ENCODE assay signal across 9 cellular contexts in the genomic region with DNA sequence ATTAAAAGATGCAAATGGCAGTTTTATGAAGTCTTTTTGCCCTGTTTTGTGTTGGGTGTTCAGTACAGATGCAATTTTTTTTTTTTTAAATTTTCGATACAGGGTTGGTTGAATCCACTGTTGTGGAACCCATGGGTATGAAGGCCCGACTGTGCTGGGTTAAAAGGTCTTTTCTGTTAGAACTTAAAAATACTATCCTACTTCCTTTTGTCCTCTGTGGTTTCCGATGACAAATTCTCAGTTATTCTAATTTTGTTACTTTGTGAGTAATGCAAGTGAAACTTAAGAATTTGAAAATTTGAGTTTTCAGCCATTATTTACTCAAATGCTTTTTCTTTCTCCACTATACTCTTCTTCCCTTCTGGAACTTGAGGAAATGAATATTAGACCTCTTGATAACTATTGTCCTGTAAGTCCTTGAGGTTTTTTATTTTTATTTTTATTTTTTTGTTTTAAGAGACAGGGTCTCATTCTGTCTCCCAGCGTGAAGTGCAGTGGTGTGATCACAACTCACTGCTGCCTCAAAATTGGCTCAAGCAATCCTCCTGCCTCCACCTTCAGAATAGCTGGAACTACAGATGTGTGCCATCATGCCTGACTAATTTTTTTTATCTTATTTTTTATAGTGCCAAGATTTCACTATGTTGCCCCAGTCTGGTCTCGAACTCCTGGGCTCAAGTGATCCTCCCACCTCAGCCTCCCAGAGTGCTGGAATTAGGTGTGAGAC.
DNase-seq lines count a peak whose midpoint lies in the region; ATAC-seq and TF ChIP-seq lines count a peak whose summit lies in the region.
"Had no signal": no experiment of that assay in that cellular context is flagged by ENCODE, and none has a peak within 500 bp of the region (broad histone marks: within the 10 kb centered on the region; RNA-seq: fewer than 3 reads in every experiment).

No MANE protein-coding gene starts in this region.

- no peaks in the 10 kb centered on the region for H3K36me3 ChIP-seq in testis (ENCODE audit: low read depth, missing control alignments)

- TF ChIP-seq POLR2A in testis (IDR thresholded peaks at IDR 0.05) = no peak

- H3K4me3 ChIP-seq in GM12865 (ENCODE audit: low read depth, low read length) = peak overlapping the region; percentile 71
- H3K4me3 ChIP-seq in testis = no peak overlapping the region

- no peaks in the 10 kb centered on the region for H3K9me3 ChIP-seq in testis

- H3K36me3 Mint-ChIP-seq in central memory CD8-positive, alpha-beta T cell (ENCODE audit: insufficient read depth) = peaks cover 6% of the 10 kb centered on the region

- H3K27me3 ChIP-seq in testis = no peaks in the 10 kb centered on the region

- no peaks in the 10 kb centered on the region for H3K9me3 Mint-ChIP-seq in central memory CD8-positive, alpha-beta T cell

- H3K27me3 Mint-ChIP-seq in central memory CD8-positive, alpha-beta T cell = no peaks in the 10 kb centered on the region

- no peaks in the 10 kb centered on the region for H3K4me1 ChIP-seq in testis

- 86 to 91% methylated on average over 5 of the region's 5 CpGs for WGBS in testis, 2 donors

- TF ChIP-seq CTCF in GM12865 (IDR thresholded peaks at IDR 0.05; ENCODE audit: insufficient read depth, low read depth, low read length, missing control alignments) = no peak
- TF ChIP-seq CTCF in testis (IDR thresholded peaks at IDR 0.05) = no peak

- ATAC-seq in GM21381 (IDR thresholded peaks at IDR 0.05; ENCODE audit: unreplicated experiment) = peak; percentile 66
- peak; percentile 53 for ATAC-seq in HG03520 (IDR thresholded peaks at IDR 0.05; ENCODE audit: unreplicated experiment)
- no peak for ATAC-seq in central memory CD8-positive, alpha-beta T cell (replicated peaks; ENCODE audit: extremely low read depth, poor library complexity, severe bottlenecking)
- ATAC-seq: HCT116 had no signal

- peak overlapping the region; percentile 50 for H3K4me3 Mint-ChIP-seq in central memory CD8-positive, alpha-beta T cell

- DNase-seq in GM12865 (ENCODE audit: low read depth) (peak; percentile 83), retina (no peak), SK-N-DZ (ENCODE audit: low spot score) (no peak), testis (no peak), NCI-H774 (lab: John Stamatoyannopoulos, UW) (no peak)
- DNase-seq in central memory CD8-positive, alpha-beta T cell (ENCODE audit: low spot score in 2 of 2) = no peak

- H3K4me1 Mint-ChIP-seq in central memory CD8-positive, alpha-beta T cell = peaks cover 20% of the 10 kb centered on the region

- no peak overlapping the region for H3K27ac ChIP-seq in testis

- intact Hi-C loops in testis (cut with DNase I; ENCODE audit: low total_unique reads) = no loop called here

- peak overlapping the region; percentile 59 for H3K27ac Mint-ChIP-seq in central memory CD8-positive, alpha-beta T cell (ENCODE audit: low read depth)
